Comparison of ENCODE assay signal across 8 cellular contexts in genomic region chr7:43869018-43869897, GRCh38.
DNase-seq lines count a peak whose midpoint lies in the region; ATAC-seq lines count a peak whose summit lies in the region.

Gene MRPS24 (minus strand): TSS chr7:43869517. CDS start chr7:43869495, 22 bp downstream.

- H3K4me3 ChIP-seq in BLaER1 = peak within 1 kb of the TSS; percentile 78

- H3K27ac ChIP-seq in BLaER1 (peak within 1 kb of the TSS; percentile 62), cingulate gyrus (ENCODE audit: low read depth, low read length) (peak within 1 kb of the TSS; percentile 95)

- no peaks in the 10 kb centered on the region for H3K9me3 ChIP-seq in BLaER1

- ATAC-seq in GM19324 (IDR thresholded peaks at IDR 0.05; ENCODE audit: low FRiP score, unreplicated experiment) = peak; percentile 91
- ATAC-seq in HG03460 (IDR thresholded peaks at IDR 0.05; ENCODE audit: unreplicated experiment) = peak; percentile 91

- 0 out of 2 replicates have a peak, but pooled peaks cover 1% of the 10 kb centered on the region for H4K20me1 ChIP-seq in BLaER1

- DNase-seq in NCI-H526 (lab: John Stamatoyannopoulos, UW) (peak; percentile 82 to 98), kidney tubule cell (ENCODE audit: low spot score) (peak; percentile 93)
- peak; percentile 96 for DNase-seq in activated CD4-positive, alpha-beta T cell treated with anti-CD3 and anti-CD28 coated beads for 48 hours
- DNase-seq in stimulated activated CD4-positive, alpha-beta T cell treated with anti-CD3 and anti-CD28 coated beads, Interleukin-1b, Interleukin-23, amount 100 ng/mL, for 1 hour (ENCODE audit: low read depth in 2 of 2) = peak; percentile 90 to 92

- peaks cover 38% of the 10 kb centered on the region for H3K4me1 ChIP-seq in BLaER1

- peak within 1 kb of the TSS; percentile 82 for H3K9ac ChIP-seq in BLaER1

- H3K36me3 ChIP-seq in BLaER1 = peaks cover 36% of the 10 kb centered on the region

- H3K4me2 ChIP-seq in BLaER1 = peak within 1 kb of the TSS; percentile 92

- no peaks in the 10 kb centered on the region for H3K27me3 ChIP-seq in BLaER1

Comparison
In these comparisons a context has a peak if more than half of its experiments do, and no peak if none do; other contexts are left out.
1. Peak in every context shown above with its lines: DNase-seq, ATAC-seq, H3K4me3 ChIP-seq and H3K27ac ChIP-seq.